In the genomic region with DNA sequence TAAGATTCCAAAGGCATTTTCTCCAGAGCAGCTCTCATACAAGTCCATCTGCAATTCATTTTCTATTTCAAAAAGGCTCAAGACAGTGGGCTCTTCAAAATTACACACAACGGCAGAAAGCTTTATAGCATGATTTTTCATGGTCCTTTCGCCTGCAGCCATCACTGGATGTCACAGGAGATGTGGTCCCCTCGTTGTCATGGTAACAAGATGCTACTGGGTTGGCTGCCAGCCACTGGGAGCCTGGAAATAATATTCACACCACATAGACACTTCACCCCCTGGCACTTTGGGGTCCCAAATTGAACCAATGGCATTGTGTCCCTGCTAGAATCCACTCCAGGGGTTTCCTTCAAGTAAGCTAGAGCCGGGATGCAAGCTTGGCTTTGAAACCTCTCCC, we compare ENCODE assay signal across 29 cellular contexts.
"Had no signal": no experiment of that assay in that cellular context is flagged by ENCODE, and none has a peak within 500 bp of the region (broad histone marks: within the 10 kb centered on the region; RNA-seq: fewer than 3 reads in every experiment).

No MANE protein-coding gene starts in this region.

- H3K4me1 ChIP-seq: adrenal gland, colonic mucosa, gastrocnemius medialis, upper lobe of left lung had no signal

- H3K36me3 ChIP-seq: adrenal gland, cardiac muscle cell, colonic mucosa, gastrocnemius medialis, neutrophil, upper lobe of left lung, WERI-Rb-1 had no signal

- H3K4me3 ChIP-seq: adrenal gland, body of pancreas, cardiac muscle cell, colonic mucosa, gastrocnemius medialis, skin epidermis, upper lobe of left lung had no signal

- H3K27ac ChIP-seq: adrenal gland, body of pancreas, cardiac muscle cell, colonic mucosa, gastrocnemius medialis, neutrophil, skin epidermis, upper lobe of left lung, WERI-Rb-1 had no signal

- ATAC-seq: activated CD4-positive, CD25-positive, alpha-beta regulatory T cell treated with anti-CD3 and anti-CD28 coated beads, Interleukin-2, amount 50 U/mL, for 24 hours; body of pancreas; gastrocnemius medialis; left cardiac atrium; natural killer cell; stimulated activated memory B cell treated with anti-CD40 and anti-IgM and Interleukin-4, amounts not matched to agents 10 μg/mL and 1 μg/mL and 100 μg/mL, for 72 hours; stimulated activated naive CD8-positive, alpha-beta T cell treated with anti-CD3 and anti-CD28 coated beads, Interleukin-15, amount 100 ng/mL, for 72 hours had no signal

- H3K27me3 Mint-ChIP-seq: activated naive CD8-positive, alpha-beta T cell; stimulated activated memory B cell treated with anti-CD40 and anti-IgM and Interleukin-4, amounts not matched to agents 10 μg/mL and 1 μg/mL and 100 μg/mL, for 72 hours; stimulated activated naive CD8-positive, alpha-beta T cell treated with anti-CD3 and anti-CD28 coated beads, Interleukin-15, amount 100 ng/mL, for 72 hours had no signal

- H3K4me3 Mint-ChIP-seq: activated naive CD8-positive, alpha-beta T cell; natural killer cell; stimulated activated memory B cell treated with anti-CD40 and anti-IgM and Interleukin-4, amounts not matched to agents 10 μg/mL and 1 μg/mL and 100 μg/mL, for 72 hours; stimulated activated naive CD8-positive, alpha-beta T cell treated with anti-CD3 and anti-CD28 coated beads, Interleukin-15, amount 100 ng/mL, for 72 hours had no signal

- H3K36me3 Mint-ChIP-seq: activated naive CD8-positive, alpha-beta T cell; natural killer cell; stimulated activated memory B cell treated with anti-CD40 and anti-IgM and Interleukin-4, amounts not matched to agents 10 μg/mL and 1 μg/mL and 100 μg/mL, for 72 hours had no signal

- H3K27ac Mint-ChIP-seq: activated naive CD8-positive, alpha-beta T cell; natural killer cell; stimulated activated memory B cell treated with anti-CD40 and anti-IgM and Interleukin-4, amounts not matched to agents 10 μg/mL and 1 μg/mL and 100 μg/mL, for 72 hours; stimulated activated naive CD8-positive, alpha-beta T cell treated with anti-CD3 and anti-CD28 coated beads, Interleukin-15, amount 100 ng/mL, for 72 hours had no signal

- H3K9me3 ChIP-seq: adrenal gland, body of pancreas, colonic mucosa, gastrocnemius medialis, neutrophil, upper lobe of left lung had no signal

- DNase-seq: activated CD4-positive, alpha-beta T cell treated with anti-CD3 and anti-CD28 coated beads for 48 hours; activated CD4-positive, alpha-beta T cell treated with anti-CD3 and anti-CD28 coated beads, Interleukin-2, amount 50 U/mL, for 48 hours; activated CD8-positive, alpha-beta memory T cell treated with anti-CD3 and anti-CD28 coated beads for 24 hours; activated effector memory CD4-positive, alpha-beta T cell treated with Interleukin-2 at 50 U/mL for 16 hours; activated naive CD4-positive, alpha-beta T cell treated with Interleukin-2 at 50 U/mL for 16 hours; adrenal gland; aorta; body of pancreas; cerebellar nuclear complex; colonic mucosa; effector CD8-positive, alpha-beta T cell; erythroblast; gastrocnemius medialis; glutamatergic neuron; left cardiac atrium; natural killer cell; stimulated activated CD4-positive, alpha-beta T cell treated with anti-CD3 and anti-CD28 coated beads, Interleukin-1b, Interleukin-23, amount 100 ng/mL, for 48 hours; stimulated activated CD4-positive, alpha-beta T cell treated with anti-CD3 and anti-CD28 coated beads, Interleukin-4, amount 100 ng/mL, for 4 hours; stimulated activated CD8-positive, alpha-beta memory T cell treated with anti-CD3 and anti-CD28 coated beads, Interleukin-4, amount 100 ng/mL, for 48 hours; stimulated activated naive CD8-positive, alpha-beta T cell treated with anti-CD3 and anti-CD28 coated beads, Interleukin-15, amount 100 ng/mL, for 72 hours; substantia nigra; upper lobe of left lung; WERI-Rb-1 had no signal

- H3K27me3 ChIP-seq: adrenal gland, body of pancreas, cardiac muscle cell, colonic mucosa, gastrocnemius medialis, neutrophil, upper lobe of left lung had no signal

- H3K4me1 Mint-ChIP-seq: natural killer cell; stimulated activated memory B cell treated with anti-CD40 and anti-IgM and Interleukin-4, amounts not matched to agents 10 μg/mL and 1 μg/mL and 100 μg/mL, for 72 hours; stimulated activated naive CD8-positive, alpha-beta T cell treated with anti-CD3 and anti-CD28 coated beads, Interleukin-15, amount 100 ng/mL, for 72 hours had no signal
